In genomic region chr19:11380653-11381534, GRCh38 we compare ENCODE assay signal across 8 cellular contexts. TPM values are rescaled to one million over a fixed set of nuclear protein-coding genes. Genes with fewer than 3 reads are reported as not detected.
A peak's percentile ranks its signal among the peaks of the same experiment; 100 is the strongest.
DNase-seq lines count a peak whose midpoint lies in the region; ATAC-seq and TF ChIP-seq lines count a peak whose summit lies in the region.

No MANE protein-coding gene starts in this region.

- no peaks in the 10 kb centered on the region for H3K9me3 ChIP-seq in BE2C
- H3K9me3 ChIP-seq in lung (ENCODE audit: control insufficient read depth in 2 of 2, insufficient read depth in 1 of 2, low read length in 1 of 2): peaks cover 0 to 2% of the 10 kb centered on the region in 2 donors

- WGBS in lung, 2 donors: 2 to 3% methylated on average over 51 to 54 of the region's 54 CpGs

- H3K9me3 Mint-ChIP-seq in activated CD4-positive, alpha-beta memory T cell treated with anti-CD3 and anti-CD28 coated beads for 36 hours: no peaks in the 10 kb centered on the region

- peaks cover 17% of the 10 kb centered on the region for H3K36me3 Mint-ChIP-seq in activated CD4-positive, alpha-beta memory T cell treated with anti-CD3 and anti-CD28 coated beads for 36 hours

- H3K4me1 ChIP-seq in BE2C (peaks cover 3% of the 10 kb centered on the region; the same call in 1 of the 2 replicates), lung (ENCODE audit: control insufficient read depth in 2 of 2, insufficient read depth in 2 of 2, low read length in 2 of 2) (peaks cover 0 to 21% of the 10 kb centered on the region in 2 donors)

- H3K27me3 Mint-ChIP-seq in activated CD4-positive, alpha-beta memory T cell treated with anti-CD3 and anti-CD28 coated beads for 36 hours: peaks cover 10% of the 10 kb centered on the region

- TF ChIP-seq POLR2A in GM19193 (IDR thresholded peaks at IDR 0.05; ENCODE audit: extremely low read depth, insufficient read depth, insufficient read length): peak; percentile 86

- H3K4me3 ChIP-seq in BE2C (ENCODE audit: low read depth, low read length) (peak overlapping the region; percentile 53), lung (peak overlapping the region; percentile 50)

- CTCF ChIA-PET in activated CD4-positive, alpha-beta memory T cell treated with anti-CD3 and anti-CD28 coated beads for 36 hours (lab: Charles Lee): interaction anchor here (0.6 to 2.7 kb wide), 26 partner anchors 9 to 975 kb away, joined by 3 to 35 read pairs (median 5); partner anchors contain the start of genes CCDC159, ECSIT, ELAVL3 and ODAD3

- ATAC-seq in HG03432 (IDR thresholded peaks at IDR 0.05; ENCODE audit: unreplicated experiment) (peak; percentile 68), lung (ENCODE audit: insufficient read depth, low FRiP score) (peak; percentile 89)

- H3K4me1 Mint-ChIP-seq in activated CD4-positive, alpha-beta memory T cell treated with anti-CD3 and anti-CD28 coated beads for 36 hours (ENCODE audit: low read depth): peaks cover 40% of the 10 kb centered on the region

- peak; percentile 96 for DNase-seq in BE2C
- peak; percentile 90 for DNase-seq in NCI-H748 treated with DMSO at 0.1 percent for 48 hours (lab: John Stamatoyannopoulos, UW)
- peak; percentile 98 for DNase-seq in activated CD4-positive, alpha-beta memory T cell treated with anti-CD3 and anti-CD28 coated beads for 36 hours
- peak; percentile 96 for DNase-seq in ecto neural progenitor cell (ENCODE audit: low spot score)
- DNase-seq in lung (ENCODE audit: low spot score): peak; percentile 96
- peak; percentile 87 to 95 (median 90) for DNase-seq in stimulated activated CD4-positive, alpha-beta T cell treated with anti-CD3 and anti-CD28 coated beads, TNF-alpha, amount 100 ng/mL, for 24 hours (ENCODE audit: low read depth in 3 of 3)

- POLR2A ChIA-PET in activated CD4-positive, alpha-beta memory T cell treated with anti-CD3 and anti-CD28 coated beads for 36 hours (lab: Charles Lee): interaction anchor here (0.6 to 2.6 kb wide), 11 partner anchors 10 to 292 kb away, joined by 3 to 11 read pairs (median 4); partner anchors contain the start of genes CCDC159, ELAVL3, LDLR and ODAD3

- H3K4me3 Mint-ChIP-seq in activated CD4-positive, alpha-beta memory T cell treated with anti-CD3 and anti-CD28 coated beads for 36 hours: peak overlapping the region; percentile 81

- peak overlapping the region; percentile 90 for H3K27ac Mint-ChIP-seq in activated CD4-positive, alpha-beta memory T cell treated with anti-CD3 and anti-CD28 coated beads for 36 hours

- H3K27ac ChIP-seq in lung (ENCODE audit: low read depth in 1 of 2, low read length in 1 of 2): peak overlapping the region; percentile 62 to 89

- TF ChIP-seq CTCF in BE2C (IDR thresholded peaks at IDR 0.05; ENCODE audit: low read depth, low read length) (peak; percentile 67), lung (IDR thresholded peaks at IDR 0.05; ENCODE audit: control extremely low read depth, extremely low read depth) (peak; percentile 63)

- H3K27me3 ChIP-seq in BE2C: no peaks in the 10 kb centered on the region
- H3K27me3 ChIP-seq in lung (ENCODE audit: control insufficient read depth, insufficient read depth): no peaks in the 10 kb centered on the region

- intact Hi-C loops in activated CD4-positive, alpha-beta memory T cell treated with anti-CD3 and anti-CD28 coated beads for 36 hours (cut with micrococcal nuclease): loop anchor here (1.0 to 2.0 kb wide), 2 partner anchors 54 to 102 kb away; partner anchors contain the start of genes ODAD3 and PRKCSH

- H3K36me3 ChIP-seq in BE2C (no peaks in the 10 kb centered on the region), lung (ENCODE audit: control insufficient read depth in 2 of 2, insufficient read depth in 2 of 2, low read length in 2 of 2) (no peaks in the 10 kb centered on the region)

RNA-seq across cellular contexts. Expression of gene EPOR, which starts 3.2 kb away (rescaled TPM):
- polyA plus RNA-seq in BE2C (2012; ENCODE audit: insufficient read depth, insufficient read length, low read depth): 38.7 TPM
- 1 to 10 TPM; 8.6 to 9.0 TPM for total RNA-seq in activated CD4-positive, alpha-beta memory T cell treated with anti-CD3 and anti-CD28 coated beads for 36 hours
- 10 to 100 TPM; 14.5 to 20.6 TPM for total RNA-seq in lung
- 10 to 100 TPM in 1 of 2 donors, 1 to 10 TPM in 1; 8.7 to 14.7 TPM for polyA plus RNA-seq in lung

RNA-seq across cellular contexts. Expression of gene SWSAP1, which starts 6.4 kb away (rescaled TPM):
- 8.9 TPM for polyA plus RNA-seq in BE2C (2012; ENCODE audit: insufficient read depth, insufficient read length, low read depth)
- 1 to 10 TPM; 1.5 to 1.7 TPM for total RNA-seq in activated CD4-positive, alpha-beta memory T cell treated with anti-CD3 and anti-CD28 coated beads for 36 hours
- 1 to 10 TPM; 1.1 to 4.1 TPM for total RNA-seq in lung
- 1 to 10 TPM; 3.5 to 4.0 TPM for polyA plus RNA-seq in lung

RNA-seq across cellular contexts. Expression of gene PLPPR2, which starts 25.7 kb away (rescaled TPM):
- 151 TPM for polyA plus RNA-seq in BE2C (2012; ENCODE audit: insufficient read depth, insufficient read length, low read depth)
- total RNA-seq in activated CD4-positive, alpha-beta memory T cell treated with anti-CD3 and anti-CD28 coated beads for 36 hours: 1 to 10 TPM; 3.6 to 4.7 TPM
- total RNA-seq in lung: 10 to 100 TPM in 1 of 2 donors, 1 to 10 TPM in 1; 9.1 to 33.2 TPM
- polyA plus RNA-seq in lung: 10 to 100 TPM; 15.3 to 35.1 TPM

RNA-seq across cellular contexts. Expression of gene CCDC159, which starts 34.6 kb away (rescaled TPM):
- polyA plus RNA-seq in BE2C (2012; ENCODE audit: insufficient read depth, insufficient read length, low read depth): 17.5 TPM
- total RNA-seq in activated CD4-positive, alpha-beta memory T cell treated with anti-CD3 and anti-CD28 coated beads for 36 hours: 10 to 100 TPM; 16.0 to 18.0 TPM
- total RNA-seq in lung: 10 to 100 TPM; 25.8 to 26.5 TPM
- polyA plus RNA-seq in lung: 10 to 100 TPM; 40.9 to 55.2 TPM

RNA-seq across cellular contexts. Expression of gene TMEM205, which starts 34.8 kb away (rescaled TPM):
- 518 TPM for polyA plus RNA-seq in BE2C (2012; ENCODE audit: insufficient read depth, insufficient read length, low read depth)
- 10 to 100 TPM; 31.1 to 33.2 TPM for total RNA-seq in activated CD4-positive, alpha-beta memory T cell treated with anti-CD3 and anti-CD28 coated beads for 36 hours
- 100 to 1,000 TPM; 101 to 125 TPM for total RNA-seq in lung
- 100 to 1,000 TPM; 129 to 166 TPM for polyA plus RNA-seq in lung

Comparison
In these comparisons a context has a peak if more than half of its experiments do, and no peak if none do; other contexts are left out.
1. Peak in every context shown above with its lines: DNase-seq, ATAC-seq, H3K4me3 ChIP-seq and H3K27ac ChIP-seq.